1 cellular context compared by ENCODE assay signal in the genomic region with DNA sequence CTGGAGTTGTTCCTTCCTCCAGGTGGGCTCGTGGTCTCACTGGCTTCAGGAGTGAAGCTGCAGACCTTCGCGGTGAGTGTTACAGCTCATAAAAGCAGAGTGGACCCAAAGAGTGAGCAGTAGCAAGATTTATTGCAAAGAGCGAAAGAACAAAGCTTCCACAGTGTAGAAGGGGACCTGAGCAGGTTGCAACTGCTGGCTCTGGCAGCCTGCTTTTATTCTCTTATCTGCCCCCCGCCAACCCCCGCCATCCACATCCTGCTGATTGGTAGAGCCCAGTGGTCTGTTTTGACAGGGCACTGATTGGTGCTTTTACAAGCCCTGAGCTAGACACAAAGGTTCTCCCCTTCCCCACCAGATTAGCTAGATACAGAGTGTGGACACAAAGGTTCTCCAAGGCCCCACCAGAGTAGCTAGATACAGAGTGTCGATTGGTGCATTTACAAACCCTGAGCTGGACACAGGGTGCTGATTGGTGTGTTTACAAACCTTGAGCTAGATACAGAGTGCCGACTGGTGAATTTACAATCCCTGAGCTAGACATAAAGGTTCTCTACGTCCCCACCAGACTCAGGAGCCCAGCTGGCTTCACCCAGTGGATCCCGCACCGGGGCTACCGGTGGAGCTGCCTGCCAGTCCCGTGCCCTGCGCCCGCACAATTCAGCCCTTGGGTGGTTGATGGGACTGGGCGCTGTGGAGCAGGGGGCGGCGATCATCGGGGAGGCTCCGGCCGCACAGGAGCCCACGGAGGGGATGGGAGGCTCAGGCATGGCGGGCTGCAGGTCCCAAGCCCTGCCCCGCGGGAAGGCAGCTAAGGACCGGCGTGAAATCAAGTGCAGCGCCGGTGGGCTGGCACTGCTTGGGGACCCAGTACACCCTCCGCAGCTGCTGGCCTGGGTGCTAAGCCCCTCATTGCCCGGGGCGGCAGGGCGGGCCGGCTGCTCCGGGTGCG.
TF ChIP-seq lines count a peak whose summit lies in the region.

No MANE protein-coding gene starts in this region.

TF ChIP-seq in K562, 482 proteins besides CTCF, POLR2A, EP300 and RAD21 (continued from another document):
- TF ChIP-seq, protein P1, sequence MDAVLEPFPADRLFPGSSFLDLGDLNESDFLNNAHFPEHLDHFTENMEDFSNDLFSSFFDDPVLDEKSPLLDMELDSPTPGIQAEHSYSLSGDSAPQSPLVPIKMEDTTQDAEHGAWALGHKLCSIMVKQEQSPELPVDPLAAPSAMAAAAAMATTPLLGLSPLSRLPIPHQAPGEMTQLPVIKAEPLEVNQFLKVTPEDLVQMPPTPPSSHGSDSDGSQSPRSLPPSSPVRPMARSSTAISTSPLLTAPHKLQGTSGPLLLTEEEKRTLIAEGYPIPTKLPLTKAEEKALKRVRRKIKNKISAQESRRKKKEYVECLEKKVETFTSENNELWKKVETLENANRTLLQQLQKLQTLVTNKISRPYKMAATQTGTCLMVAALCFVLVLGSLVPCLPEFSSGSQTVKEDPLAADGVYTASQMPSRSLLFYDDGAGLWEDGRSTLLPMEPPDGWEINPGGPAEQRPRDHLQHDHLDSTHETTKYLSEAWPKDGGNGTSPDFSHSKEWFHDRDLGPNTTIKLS (IDR thresholded peaks at IDR 0.05; ENCODE audit: borderline replicate concordance, low read depth) = peak; percentile 63; the same call in 1 of the 2 replicates
- peak; percentile 41 for TF ChIP-seq FOS (IDR thresholded peaks at IDR 0.05; ENCODE audit: extremely low read depth, insufficient read length)
- TF ChIP-seq POLR2B (IDR thresholded peaks at IDR 0.05; ENCODE audit: low read depth, partially characterized antibody) = peak; percentile 56
- TF ChIP-seq SUPT5H (IDR thresholded peaks at IDR 0.05) = peak; percentile 67
- TF ChIP-seq, protein P2, sequence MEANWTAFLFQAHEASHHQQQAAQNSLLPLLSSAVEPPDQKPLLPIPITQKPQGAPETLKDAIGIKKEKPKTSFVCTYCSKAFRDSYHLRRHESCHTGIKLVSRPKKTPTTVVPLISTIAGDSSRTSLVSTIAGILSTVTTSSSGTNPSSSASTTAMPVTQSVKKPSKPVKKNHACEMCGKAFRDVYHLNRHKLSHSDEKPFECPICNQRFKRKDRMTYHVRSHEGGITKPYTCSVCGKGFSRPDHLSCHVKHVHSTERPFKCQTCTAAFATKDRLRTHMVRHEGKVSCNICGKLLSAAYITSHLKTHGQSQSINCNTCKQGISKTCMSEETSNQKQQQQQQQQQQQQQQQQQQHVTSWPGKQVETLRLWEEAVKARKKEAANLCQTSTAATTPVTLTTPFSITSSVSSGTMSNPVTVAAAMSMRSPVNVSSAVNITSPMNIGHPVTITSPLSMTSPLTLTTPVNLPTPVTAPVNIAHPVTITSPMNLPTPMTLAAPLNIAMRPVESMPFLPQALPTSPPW (CRISPR knock-in tag; IDR thresholded peaks at IDR 0.05) = peak; percentile 74
- TF ChIP-seq SREBF1 (IDR thresholded peaks at IDR 0.05; ENCODE audit: borderline replicate concordance, low read depth, low read length) = peak; percentile 87; the same call in 1 of the 2 replicates
- peak; percentile 59 for TF ChIP-seq ASH1L (IDR thresholded peaks at IDR 0.05; ENCODE audit: borderline replicate concordance, low read depth, partially characterized antibody)
- TF ChIP-seq PHF8 (IDR thresholded peaks at IDR 0.05; ENCODE audit: borderline replicate concordance, low read length) = peak; percentile 24; the same call in 1 of the 2 replicates
- 0 out of 2 replicates have a peak, but pooled peaks have one; percentile 13 for TF ChIP-seq EP400 (IDR thresholded peaks at IDR 0.05)
